In the genomic region with DNA sequence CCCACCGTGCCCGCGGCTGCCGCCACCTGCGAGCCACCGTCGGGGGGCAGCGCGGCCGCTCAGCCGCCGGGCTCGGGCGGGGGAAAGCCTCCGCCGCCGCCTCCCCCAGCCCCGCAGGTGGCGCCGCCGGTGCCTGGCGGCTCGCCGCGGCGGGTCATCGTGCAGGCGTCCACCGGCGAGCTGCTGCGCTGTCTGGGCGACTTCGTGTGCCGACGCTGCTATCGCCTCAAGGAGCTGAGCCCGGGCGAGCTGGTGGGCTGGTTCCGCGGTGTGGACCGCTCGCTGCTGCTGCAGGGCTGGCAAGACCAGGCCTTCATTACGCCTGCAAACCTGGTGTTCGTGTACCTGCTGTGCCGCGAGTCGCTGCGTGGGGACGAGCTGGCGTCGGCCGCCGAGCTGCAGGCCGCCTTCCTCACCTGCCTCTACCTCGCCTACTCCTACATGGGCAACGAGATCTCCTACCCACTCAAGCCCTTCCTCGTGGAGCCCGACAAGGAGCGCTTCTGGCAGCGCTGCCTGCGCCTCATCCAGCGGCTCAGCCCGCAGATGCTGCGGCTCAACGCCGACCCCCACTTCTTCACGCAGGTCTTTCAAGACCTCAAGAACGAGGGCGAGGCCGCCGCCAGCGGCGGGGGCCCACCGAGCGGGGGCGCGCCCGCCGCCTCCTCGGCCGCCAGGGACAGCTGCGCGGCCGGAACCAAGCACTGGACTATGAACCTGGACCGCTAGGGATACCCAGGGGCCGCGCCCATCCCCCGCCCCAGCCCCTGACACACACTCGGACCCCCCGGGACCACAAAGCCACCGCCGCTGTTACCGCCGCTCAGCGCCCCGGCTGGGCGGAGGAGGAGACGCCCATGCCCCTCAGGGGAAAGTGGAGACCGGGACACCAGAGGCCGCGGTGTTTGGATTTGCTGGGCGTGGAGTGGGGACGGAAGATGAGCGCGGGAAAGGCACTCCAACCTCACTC, we compare ENCODE assay signal across 10 cellular contexts. TPM values are rescaled to one million over a fixed set of nuclear protein-coding genes. Genes with fewer than 3 reads are reported as not detected.
DNase-seq lines count a peak whose midpoint lies in the region; ATAC-seq lines count a peak whose summit lies in the region.
"Had no signal": no experiment of that assay in that cellular context is flagged by ENCODE, and none has a peak within 500 bp of the region (broad histone marks: within the 10 kb centered on the region; RNA-seq: fewer than 3 reads in every experiment).

No MANE protein-coding gene starts in this region.

- DNase-seq in 8988T (peak; percentile 56), ELF-1 (ENCODE audit: low read depth, low spot score) (peak; percentile 25), SW480 (ENCODE audit: low spot score) (peak; percentile 12), immature natural killer cell (no peak), HUDEP-2 (lab: John Stamatoyannopoulos, UW; ENCODE audit: unreplicated experiment in 76 of 76) (no peak), glomerular visceral epithelial cell (ENCODE audit: extremely low spot score) (no peak)
- DNase-seq: GF-D8, Karpas-422 had no signal

- peaks cover 0 to 3% (median 0%) of the 10 kb centered on the region in 3 donors for H3K36me3 Mint-ChIP-seq in immature natural killer cell

- ATAC-seq in GM21723 (IDR thresholded peaks at IDR 0.05; ENCODE audit: unreplicated experiment) (no peak), GM19035 (IDR thresholded peaks at IDR 0.05; ENCODE audit: unreplicated experiment) (no peak)

- H3K4me1 Mint-ChIP-seq in immature natural killer cell = peaks cover 5 to 19% of the 10 kb centered on the region in 2 donors

- H3K27me3 Mint-ChIP-seq in immature natural killer cell (ENCODE audit: low read depth in 3 of 3) = peaks cover 23 to 34% (median 34%) of the 10 kb centered on the region in 3 donors

- H3K27ac Mint-ChIP-seq in immature natural killer cell = no peak overlapping the region

- H3K9me3 Mint-ChIP-seq in immature natural killer cell = peaks cover 0 to 9% (median 2%) of the 10 kb centered on the region in 6 donors

- peak overlapping the region; percentile 7 to 57 (median 21) for H3K4me3 Mint-ChIP-seq in immature natural killer cell

RNA-seq across cellular contexts. Expression of gene CDK5R2, which starts 1.0 kb away (rescaled TPM):
- not detected for polyA plus RNA-seq in immature natural killer cell

RNA-seq across cellular contexts. Expression of gene FEV, which starts 24.5 kb away (rescaled TPM):
- polyA plus RNA-seq in immature natural killer cell = not detected

RNA-seq across cellular contexts. Expression of gene CRYBA2, which starts 32.7 kb away (rescaled TPM):
- not detected for polyA plus RNA-seq in immature natural killer cell

Comparison
In these comparisons a context has a peak if more than half of its experiments do, and no peak if none do; other contexts are left out.
1. DNase-seq: peak in 8988T (single experiment), ELF-1 (single experiment) and SW480 (single experiment); none in immature natural killer cell (0 of 3), HUDEP-2 (0 of 76) and glomerular visceral epithelial cell (single experiment).